1 cellular context compared by ENCODE assay signal in genomic region chr5:140114341-140115185, GRCh38.
A peak's percentile ranks its signal among the peaks of the same experiment; 100 is the strongest.
TF ChIP-seq lines count a peak whose summit lies in the region.

No MANE protein-coding gene starts in this region.

TF ChIP-seq in H1, 55 proteins besides CTCF, POLR2A, EP300 and RAD21:
- TF ChIP-seq TCF12 (IDR thresholded peaks at IDR 0.05; ENCODE audit: low read depth, low read length) (no peak), SP1 (IDR thresholded peaks at IDR 0.05; ENCODE audit: low read depth, low read length) (no peak), CREB1 (IDR thresholded peaks at IDR 0.05) (no peak), RNF2 (IDR thresholded peaks at IDR 0.05; ENCODE audit: borderline replicate concordance, low read depth, low read length, missing control alignments, poor library complexity, severe bottlenecking) (peak; percentile 67), SRF (IDR thresholded peaks at IDR 0.05; ENCODE audit: low read depth, low read length) (no peak), TAF1 (IDR thresholded peaks at IDR 0.05; ENCODE audit: low read depth, low read length) (no peak), CTBP2 (IDR thresholded peaks at IDR 0.05; ENCODE audit: borderline replicate concordance, insufficient read depth, insufficient read length, low read length) (no peak), HDAC6 (IDR thresholded peaks at IDR 0.05; ENCODE audit: low read depth, low read length) (no peak), ASH2L (IDR thresholded peaks at IDR 0.05; ENCODE audit: low read length) (peak; percentile 73), ATF3 (IDR thresholded peaks at IDR 0.05; ENCODE audit: insufficient read depth, low read depth, low read length) (no peak), USF2 (IDR thresholded peaks at IDR 0.05; ENCODE audit: low read length) (no peak), SUZ12 (IDR thresholded peaks at IDR 0.05; ENCODE audit: low read length) (peak; percentile 91; the same call in 1 of the 2 replicates), MAFK (IDR thresholded peaks at IDR 0.05; ENCODE audit: low read depth, low read length) (no peak), SP4 (IDR thresholded peaks at IDR 0.05; ENCODE audit: low read length) (no peak), HDAC2 (IDR thresholded peaks at IDR 0.05; ENCODE audit: borderline replicate concordance in 1 of 2, low read depth in 2 of 2, low read length in 2 of 2) (no peak), RBBP5 (IDR thresholded peaks at IDR 0.05; ENCODE audit: borderline replicate concordance, low read depth, low read length) (0 out of 2 replicates have a peak, but pooled peaks have one; percentile 8), YY1 (IDR thresholded peaks at IDR 0.05; ENCODE audit: low read depth, low read length) (no peak), SIN3A (conservative IDR thresholded peaks at IDR 0.05 in 1 of 2, IDR thresholded peaks at IDR 0.05 in 1 of 2; ENCODE audit: low read depth in 1 of 2, low read length in 2 of 2) (no peak), KDM4A (IDR thresholded peaks at IDR 0.05; ENCODE audit: low read depth, low read length, severe bottlenecking) (peak; percentile 65), POU5F1 (IDR thresholded peaks at IDR 0.05; ENCODE audit: low read depth, low read length) (no peak), CBX5 (IDR thresholded peaks at IDR 0.05; ENCODE audit: low read depth, low read length) (no peak), JUN (IDR thresholded peaks at IDR 0.05; ENCODE audit: low read depth, low read length) (no peak), ATF2 (IDR thresholded peaks at IDR 0.05; ENCODE audit: low read length) (no peak), CEBPB (IDR thresholded peaks at IDR 0.05; ENCODE audit: low read depth, low read length) (no peak), NRF1 (IDR thresholded peaks at IDR 0.05; ENCODE audit: low read depth, low read length) (peak; percentile 13; the same call in 1 of the 2 replicates), CHD7 (IDR thresholded peaks at IDR 0.05; ENCODE audit: insufficient replicate concordance, low read length) (no peak), SIRT6 (IDR thresholded peaks at IDR 0.05; ENCODE audit: low read length) (no peak), NANOG (IDR thresholded peaks at IDR 0.05; ENCODE audit: insufficient read depth, low read depth, low read length, poor library complexity, severe bottlenecking) (no peak), BRCA1 (IDR thresholded peaks at IDR 0.05; ENCODE audit: low read depth, low read length) (no peak), EZH2 (IDR thresholded peaks at IDR 0.05; ENCODE audit: low read depth, low read length, severe bottlenecking) (peak; percentile 78), PHF8 (conservative IDR thresholded peaks at IDR 0.05; ENCODE audit: low read depth, low read length) (no peak), RXRA (IDR thresholded peaks at IDR 0.05; ENCODE audit: insufficient read depth, low read depth, low read length) (no peak), SAP30 (IDR thresholded peaks at IDR 0.05; ENCODE audit: insufficient read depth, insufficient replicate concordance, low read length) (no peak), GABPA (IDR thresholded peaks at IDR 0.05; ENCODE audit: borderline replicate concordance, insufficient read depth, low read length) (no peak)
